ENCODE assay signal across 8 cellular contexts in genomic region chr7:134646425-134647305, GRCh38. TPM values are rescaled to one million over a fixed set of nuclear protein-coding genes. Genes with fewer than 3 reads are reported as not detected.
DNase-seq lines count a peak whose midpoint lies in the region; ATAC-seq, FAIRE-seq and TF ChIP-seq lines count a peak whose summit lies in the region.

BPGM (plus strand) TSS chr7:134646853; CDS start chr7:134661508, 14,655 bp downstream.

- H3K27ac ChIP-seq in angular gyrus (ENCODE audit: low read depth, low read length) (peak within 1 kb of the TSS; percentile 65), prostate gland (peak within 1 kb of the TSS; percentile 75 to 82)

- intact Hi-C loops in T-helper 1 cell treated with Interleukin-12 subunit alpha and Interleukin-12 subunit beta and Interleukin-4 antibody, amounts not matched to agents 30 ng/mL and 1 ng/mL, for 36 hours (cut with micrococcal nuclease) = loop anchor here (1.0 to 2.0 kb wide), 20 partner anchors 10 to 1394 kb away; partner anchors contain the start of genes AGBL3, AKR1B1, CNOT4 and CYREN
- intact Hi-C loops in left ventricle myocardium superior (cut with micrococcal nuclease) (no loop called here), prostate gland (cut with DNase I) (no loop called here)

- WGBS in prostate gland = 0% methylated on average over 36 of the region's 36 CpGs

- in situ Hi-C loops in GM13977 (cut with MboI; ENCODE audit: low pct_unique_long_range_greater_than_20kb, low sequenced_read_pairs, unreplicated experiment) = no loop called here

- H3K4me1 ChIP-seq in prostate gland (replicated peaks) = no peaks in the 10 kb centered on the region

- peak; percentile 99 for TF ChIP-seq POLR2A in prostate gland (IDR thresholded peaks at IDR 0.05)

- peak; percentile 88 for DNase-seq in GM13977 (ENCODE audit: low spot score)
- peak; percentile 99 for DNase-seq in NCI-H146 treated with DMSO at 0.1 percent for 48 hours (lab: John Stamatoyannopoulos, UW; ENCODE audit: unreplicated experiment)
- DNase-seq in left ventricle myocardium superior = peak; percentile 93
- peak; percentile 99 for DNase-seq in prostate gland (ENCODE audit: low spot score)
- DNase-seq in urothelium cell line (ENCODE audit: low spot score) = peak; percentile 95

- no peaks in the 10 kb centered on the region for H3K9me3 ChIP-seq in prostate gland

- TF ChIP-seq CTCF in GM13977 (IDR thresholded peaks at IDR 0.05; ENCODE audit: extremely low read depth, insufficient read depth, missing control alignments) (peak; percentile 46), prostate gland (IDR thresholded peaks at IDR 0.05) (peak in 1 of 4 experiments; percentile 22)

- FAIRE-seq in urothelium cell line (lab: Jason Lieb, UNC) = no peak

- peak within 1 kb of the TSS; percentile 59 to 64 for H3K4me3 ChIP-seq in prostate gland

- no peaks in the 10 kb centered on the region for H3K36me3 ChIP-seq in prostate gland

- ATAC-seq in HG02884 (IDR thresholded peaks at IDR 0.05; ENCODE audit: unreplicated experiment) (peak; percentile 98), left ventricle myocardium superior (peak; percentile 100)

- H3K27me3 ChIP-seq in prostate gland (replicated peaks; ENCODE audit: insufficient read depth) = no peaks in the 10 kb centered on the region

RNA-seq across cellular contexts. Expression of gene BPGM, which starts in this region (rescaled TPM):
- total RNA-seq in T-helper 1 cell treated with Interleukin-12 subunit alpha and Interleukin-12 subunit beta and Interleukin-4 antibody, amounts not matched to agents 30 ng/mL and 1 ng/mL, for 36 hours = 23.7 and 26.1 TPM in 2 replicates
- total RNA-seq in left ventricle myocardium superior (15.2 TPM), prostate gland (10 to 100 TPM; 18.3 to 18.7 TPM)

Comparison
In these comparisons a context has a peak if more than half of its experiments do, and no peak if none do; other contexts are left out.
1. Peak in every context shown above with its lines: DNase-seq, ATAC-seq, H3K4me3 ChIP-seq and H3K27ac ChIP-seq.